Comparison of ENCODE assay signal across 8 cellular contexts in the genomic region with DNA sequence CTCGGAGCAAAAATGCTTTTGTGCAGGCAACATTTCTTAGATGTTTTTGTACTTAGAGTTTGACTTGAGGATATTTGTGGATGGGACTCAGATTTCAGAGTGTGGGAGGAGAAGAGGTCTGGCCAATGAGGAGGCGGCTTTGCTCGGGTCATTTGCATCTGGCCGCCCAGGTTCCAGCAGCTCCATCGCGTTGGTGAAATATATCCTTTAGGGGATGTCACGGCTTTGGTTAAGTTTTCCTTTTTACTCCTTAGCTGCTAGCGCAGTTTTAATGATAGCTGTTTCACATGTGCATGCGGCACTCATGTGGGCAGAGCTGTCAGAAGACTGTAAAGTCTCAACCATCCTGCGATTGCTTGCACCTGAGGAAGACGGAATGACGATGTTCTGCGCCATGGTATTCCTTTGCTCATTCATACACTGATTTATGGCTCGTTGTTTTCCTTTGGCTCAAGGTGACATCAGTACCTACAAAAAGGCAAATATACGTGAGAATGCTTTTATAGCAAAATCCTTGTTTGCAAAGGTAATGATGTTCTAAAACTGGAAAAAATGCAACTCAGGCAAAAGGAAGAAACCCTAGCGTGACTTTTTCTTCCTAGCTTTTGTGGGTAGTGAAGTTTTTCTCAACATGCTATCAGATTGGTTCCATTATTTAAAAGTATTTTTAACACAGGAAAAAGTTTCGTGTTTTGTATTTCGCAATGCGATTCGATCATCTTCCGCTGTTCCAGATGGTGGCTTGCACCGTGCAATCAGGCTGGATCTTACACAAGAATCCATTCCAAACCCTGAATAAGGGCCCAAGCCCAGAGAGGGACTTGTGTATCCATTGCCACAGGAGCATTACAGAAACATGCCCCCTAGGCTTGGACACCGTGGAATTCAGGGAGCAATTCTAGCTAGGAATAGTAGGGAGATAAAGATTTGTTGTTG.
A peak's percentile ranks its signal among the peaks of the same experiment; 100 is the strongest.
DNase-seq lines count a peak whose midpoint lies in the region; ATAC-seq and TF ChIP-seq lines count a peak whose summit lies in the region.

No MANE protein-coding gene starts in this region.

- no peak for TF ChIP-seq CTCF in astrocyte of the cerebellum (IDR thresholded peaks at IDR 0.05; ENCODE audit: low read depth, low read length, missing control alignments)
- no peak for TF ChIP-seq CTCF in prostate gland (IDR thresholded peaks at IDR 0.05)

- H3K27ac ChIP-seq in right cardiac atrium (ENCODE audit: low read length) (peak overlapping the region; percentile 80), prostate gland (peak overlapping the region; percentile 68 to 75)

- H3K4me1 ChIP-seq in right cardiac atrium (ENCODE audit: control insufficient read depth, insufficient read depth, low read length) (peaks cover 2% of the 10 kb centered on the region), prostate gland (replicated peaks) (peaks cover 7% of the 10 kb centered on the region)

- H3K4me3 ChIP-seq in astrocyte of the cerebellum (ENCODE audit: low read depth, low read length) (no peak overlapping the region), right cardiac atrium (ENCODE audit: low read length) (peak overlapping the region; percentile 17), prostate gland (peak overlapping the region; percentile 15 to 25)

- H3K9me3 ChIP-seq in right cardiac atrium (ENCODE audit: control insufficient read depth, low read length), result no peaks in the 10 kb centered on the region
- no peaks in the 10 kb centered on the region for H3K9me3 ChIP-seq in prostate gland

- H3K27me3 ChIP-seq in right cardiac atrium (ENCODE audit: control insufficient read depth, insufficient read depth) (no peaks in the 10 kb centered on the region), prostate gland (replicated peaks; ENCODE audit: insufficient read depth) (no peaks in the 10 kb centered on the region)

- intact Hi-C loops in right cardiac atrium (cut with DNase I) (no loop called here), prostate gland (cut with DNase I) (loop anchor here (5.0 kb wide), 2 partner anchors 38 to 47 kb away; no protein-coding TSS in a partner anchor)

- WGBS in right cardiac atrium, result 28% methylated on average over 23 of the region's 23 CpGs
- 8% methylated on average over 23 of the region's 23 CpGs for WGBS in prostate gland

- no peak for TF ChIP-seq POLR2A in prostate gland (IDR thresholded peaks at IDR 0.05)

- in situ Hi-C loops in astrocyte of the cerebellum (cut with HindIII; ENCODE audit: low sequenced_read_pairs), result no loop called here

- ATAC-seq in right cardiac atrium (peak; percentile 95 to 97), GM18873 (IDR thresholded peaks at IDR 0.05; ENCODE audit: low FRiP score, unreplicated experiment) (no peak), GM19351 (IDR thresholded peaks at IDR 0.05; ENCODE audit: unreplicated experiment) (no peak), HG03457 (IDR thresholded peaks at IDR 0.05; ENCODE audit: unreplicated experiment) (no peak)

- H3K36me3 ChIP-seq in prostate gland, result no peaks in the 10 kb centered on the region

- DNase-seq in DMS 273 treated with DMSO at 0.1 percent for 48 hours (lab: John Stamatoyannopoulos, UW) (peak; percentile 72), NCI-H128 (lab: John Stamatoyannopoulos, UW; ENCODE audit: unreplicated experiment) (peak; percentile 21), astrocyte of the cerebellum (ENCODE audit: low read depth) (peak; percentile 84), right cardiac atrium (peak; percentile 63 to 87 (median 81)), prostate gland (ENCODE audit: low spot score) (peak; percentile 76)

Comparison
In these comparisons a context has a peak if more than half of its experiments do, and no peak if none do; other contexts are left out.
1. DNase-seq: peak in every context shown above with its lines; median percentile 84 in astrocyte of the cerebellum; 81 in right cardiac atrium; 76 in prostate gland; 72 in DMS 273 treated with DMSO at 0.1 percent for 48 hours; 21 in NCI-H128.
2. ATAC-seq: peak in right cardiac atrium (2 of 2); none in GM18873 (single experiment), GM19351 (single experiment) and HG03457 (single experiment).